ENCODE assay signal across 8 cellular contexts in genomic region chr17:79796570-79797491, GRCh38. TPM values are rescaled to one million over a fixed set of nuclear protein-coding genes. Genes with fewer than 3 reads are reported as not detected.
DNase-seq lines count a peak whose midpoint lies in the region; ATAC-seq and TF ChIP-seq lines count a peak whose summit lies in the region.

TSS of gene CBX8 (minus strand) at chr17:79797077. CDS start at chr17:79796998, 79 bp downstream.

- peak within 1 kb of the TSS; percentile 82 to 98; a peak in 3 of 4 replicates for H3K27ac ChIP-seq in SK-N-SH (ENCODE audit: low read depth in 2 of 2, low read length in 1 of 2)
- peak within 1 kb of the TSS; percentile 74 to 79 for H3K27ac ChIP-seq in testis

- ATAC-seq in HG02588 (IDR thresholded peaks at IDR 0.05; ENCODE audit: unreplicated experiment) (peak; percentile 80), omental fat pad (ENCODE audit: low FRiP score) (peak; percentile 93)
- ATAC-seq in activated naive CD4-positive, alpha-beta T cell treated with anti-CD3 and anti-CD28 coated beads, Interleukin-2, amount 50 U/mL, for 72 hours: peak; percentile 87 to 90

- peaks cover 18% of the 10 kb centered on the region for H3K79me2 ChIP-seq in SK-N-SH (ENCODE audit: insufficient read depth)

- H3K9ac ChIP-seq in SK-N-SH: peak within 1 kb of the TSS; percentile 83

- H3K27ac Mint-ChIP-seq in activated naive CD4-positive, alpha-beta T cell treated with anti-CD3 and anti-CD28 coated beads, Interleukin-2, amount 50 U/mL, for 72 hours: peak within 1 kb of the TSS; percentile 57 to 60
- peak within 1 kb of the TSS; percentile 48 for H3K27ac Mint-ChIP-seq in glutamatergic neuron (ENCODE audit: unreplicated experiment)

- H3K27me3 Mint-ChIP-seq in glutamatergic neuron (ENCODE audit: unreplicated experiment): peaks cover 33% of the 10 kb centered on the region

- H3K27me3 ChIP-seq in GM06990 (replicated peaks; ENCODE audit: control insufficient read depth, insufficient read depth, low read length): peaks cover 8% of the 10 kb centered on the region
- H3K27me3 ChIP-seq in SK-N-SH (ENCODE audit: insufficient read depth): 0 out of 2 replicates have a peak, but pooled peaks cover 2% of the 10 kb centered on the region
- peaks cover 6% of the 10 kb centered on the region for H3K27me3 ChIP-seq in testis

- H2AFZ ChIP-seq in SK-N-SH (ENCODE audit: low read depth): peak within 1 kb of the TSS; percentile 75; the same call in 1 of the 2 replicates

- POLR2A ChIA-PET in SK-N-SH (lab: Yijun Ruan, JAX): interaction anchor here (0.6 to 3.3 kb wide), 12 partner anchors 10 to 305 kb away, joined by 3 to 50 read pairs (median 6); partner anchors contain the start of genes CBX2, CBX4 and GAA

- CTCF ChIA-PET in SK-N-SH (lab: Yijun Ruan, JAX): interaction anchor here (0.6 to 9.7 kb wide), 15 partner anchors 8 to 438 kb away, joined by 3 to 146 read pairs (median 6); partner anchors contain the start of gene CBX4

- TF ChIP-seq POLR2A in testis (IDR thresholded peaks at IDR 0.05): no peak

- H3K36me3 Mint-ChIP-seq in activated naive CD4-positive, alpha-beta T cell treated with anti-CD3 and anti-CD28 coated beads, Interleukin-2, amount 50 U/mL, for 72 hours: peaks cover 2 to 14% of the 10 kb centered on the region in 2 donors
- H3K36me3 Mint-ChIP-seq in glutamatergic neuron (ENCODE audit: unreplicated experiment): peaks cover 4% of the 10 kb centered on the region

- DNase-seq in GM06990 (ENCODE audit: extremely low read depth, insufficient read length) (peak; percentile 100), NCI-H1092 (lab: John Stamatoyannopoulos, UW) (peak; percentile 99), SK-N-SH (peak; percentile 100), glutamatergic neuron (peak; percentile 100), omental fat pad (ENCODE audit: low spot score) (peak; percentile 96), testis (peak; percentile 99)
- DNase-seq in activated naive CD4-positive, alpha-beta T cell treated with anti-CD3 and anti-CD28 coated beads, Interleukin-2, amount 50 U/mL, for 72 hours (ENCODE audit: low spot score in 2 of 2): peak; percentile 98 to 99

- 1% methylated on average over 58 of the region's 92 CpGs for whole genome bisulfite sequencing in SK-N-SH (ENCODE audit: low lambda C conversion rate)
- WGBS in testis, 2 donors: 2 to 3% methylated on average over 22 to 89 of the region's 92 CpGs

- TF ChIP-seq CTCF in GM06990 (IDR thresholded peaks at IDR 0.05; ENCODE audit: insufficient read depth, low read length, poor library complexity, severe bottlenecking) (no peak), SK-N-SH (IDR thresholded peaks at IDR 0.05) (no peak), glutamatergic neuron (IDR thresholded peaks at IDR 0.05; ENCODE audit: partially characterized antibody, unreplicated experiment) (no peak), omental fat pad (IDR thresholded peaks at IDR 0.05) (no peak), testis (IDR thresholded peaks at IDR 0.05) (peak in 1 of 3 experiments; percentile 31)

- H3K9me3 ChIP-seq in SK-N-SH (no peaks in the 10 kb centered on the region), testis (no peaks in the 10 kb centered on the region)

- peak within 1 kb of the TSS; percentile 97 for H3K4me2 ChIP-seq in SK-N-SH

- H3K9me2 ChIP-seq in SK-N-SH: no peaks in the 10 kb centered on the region

- H3K36me3 ChIP-seq in GM06990 (ENCODE audit: control insufficient read depth, insufficient read depth, low read length): no peaks in the 10 kb centered on the region
- H3K36me3 ChIP-seq in SK-N-SH (replicated peaks in 1 of 2; ENCODE audit: control insufficient read depth in 1 of 2, insufficient read depth in 2 of 2, low read length in 1 of 2): peaks cover 0 to 24% of the 10 kb centered on the region in 2 experiments
- no peaks in the 10 kb centered on the region for H3K36me3 ChIP-seq in testis (ENCODE audit: low read depth, missing control alignments)

- peak within 1 kb of the TSS; percentile 89 for H3K4me3 Mint-ChIP-seq in glutamatergic neuron (ENCODE audit: unreplicated experiment)

- H4K20me1 ChIP-seq in SK-N-SH (ENCODE audit: insufficient read depth): peaks cover 11% of the 10 kb centered on the region; the same call in 1 of the 2 replicates

- no peaks in the 10 kb centered on the region for H3K9me3 Mint-ChIP-seq in activated naive CD4-positive, alpha-beta T cell treated with anti-CD3 and anti-CD28 coated beads, Interleukin-2, amount 50 U/mL, for 72 hours
- peaks cover 18% of the 10 kb centered on the region for H3K9me3 Mint-ChIP-seq in glutamatergic neuron (ENCODE audit: unreplicated experiment)

- no peak; the same call in 1 of the 2 replicates for TF ChIP-seq RAD21 in SK-N-SH (IDR thresholded peaks at IDR 0.05; ENCODE audit: low read length)

- intact Hi-C loops in testis (cut with DNase I; ENCODE audit: low total_unique reads): loop anchor here (5.0 kb wide), 1 partner anchor 45 kb away; no protein-coding TSS in a partner anchor

- peaks cover 24% of the 10 kb centered on the region for H3K4me1 Mint-ChIP-seq in glutamatergic neuron (ENCODE audit: low read depth, unreplicated experiment)

- H3F3A ChIP-seq in SK-N-SH (replicated peaks; ENCODE audit: insufficient read depth): peaks cover 4% of the 10 kb centered on the region

- H3K4me1 ChIP-seq in SK-N-SH (ENCODE audit: control insufficient read depth in 1 of 2, insufficient read depth in 2 of 2, low read depth in 1 of 2, low read length in 1 of 2): peaks cover 23 to 43% of the 10 kb centered on the region in 2 experiments; a peak in 3 of 4 replicates
- peaks cover 36% of the 10 kb centered on the region for H3K4me1 ChIP-seq in testis

- H3K4me3 ChIP-seq in GM06990 (replicated peaks; ENCODE audit: low read depth, low read length) (peak within 1 kb of the TSS; percentile 77), SK-N-SH (ENCODE audit: low read depth in 2 of 2, low read length in 1 of 2) (peak within 1 kb of the TSS; percentile 79 to 85), testis (peak within 1 kb of the TSS; percentile 71 to 80)

- TF ChIP-seq EP300 in SK-N-SH (IDR thresholded peaks at IDR 0.05; ENCODE audit: borderline replicate concordance in 1 of 2, low read depth in 1 of 2, low read length in 1 of 2): peak; percentile 36 to 63; a peak in 2 of 4 replicates

TF ChIP-seq in SK-N-SH, 30 proteins besides CTCF, POLR2A, EP300 and RAD21 (continues in another document):
- TF ChIP-seq USF1 (IDR thresholded peaks at IDR 0.05; ENCODE audit: borderline replicate concordance, low read depth) (peak; percentile 74), TEAD4 (IDR thresholded peaks at IDR 0.05; ENCODE audit: borderline replicate concordance, insufficient read depth) (no peak), USF2 (IDR thresholded peaks at IDR 0.05; ENCODE audit: borderline replicate concordance, low read depth, low read length) (peak; percentile 49), TCF12 (IDR thresholded peaks at IDR 0.05) (no peak; the same call in 1 of the 2 replicates), FOXM1 (IDR thresholded peaks at IDR 0.05; ENCODE audit: low read depth) (no peak), REST (IDR thresholded peaks at IDR 0.05; ENCODE audit: low read depth, low read length) (no peak; the same call in 1 of the 2 replicates), YY1 (IDR thresholded peaks at IDR 0.05; ENCODE audit: low read depth) (peak; percentile 66; the same call in 1 of the 2 replicates), NFIC (IDR thresholded peaks at IDR 0.05; ENCODE audit: borderline replicate concordance) (no peak), CHD2 (IDR thresholded peaks at IDR 0.05; ENCODE audit: low read length, partially characterized antibody) (peak; percentile 34)

RNA-seq across cellular contexts. Expression of gene CBX8, which starts in this region (rescaled TPM):
- polyA plus RNA-seq in SK-N-SH (2012; rRNA removed) (2.1 and 2.9 TPM in 2 replicates), testis (ENCODE audit: insufficient read depth, low read depth, low replicate concordance) (13.8 TPM)
- polyA plus RNA-seq in SK-N-SH (2012; cell fraction: cytosol; rRNA removed): 2.0 and 2.8 TPM in 2 replicates
- polyA plus RNA-seq in SK-N-SH (2012; cell fraction: nucleus; rRNA removed): 6.1 and 6.5 TPM in 2 replicates
- 1 to 10 TPM; 1.5 to 5.6 TPM for total RNA-seq in activated naive CD4-positive, alpha-beta T cell treated with anti-CD3 and anti-CD28 coated beads, Interleukin-2, amount 50 U/mL, for 72 hours
- total RNA-seq in glutamatergic neuron (ENCODE audit: unreplicated experiment) (13.8 TPM), omental fat pad (1 to 10 TPM in 2 of 4 donors, under 1 TPM in 2; 0.88 to 2.2 (median 1.2) TPM), testis (10 to 100 TPM; 13.9 to 22.4 TPM)

Comparison
In these comparisons a context has a peak if more than half of its experiments do, and no peak if none do; other contexts are left out.
1. Peak in every context shown above with its lines: DNase-seq, ATAC-seq, H3K4me3 ChIP-seq and H3K27ac ChIP-seq.